25 cellular contexts compared by ENCODE assay signal in genomic region chr12:131171029-131171428, GRCh38.
"Had no signal": no experiment of that assay in that cellular context is flagged by ENCODE, and none has a peak within 500 bp of the region (broad histone marks: within the 10 kb centered on the region; RNA-seq: fewer than 3 reads in every experiment).

No MANE protein-coding gene starts in this region.

- DNase-seq: activated CD4-positive, alpha-beta memory T cell treated with anti-CD3 and anti-CD28 coated beads, Interleukin-2, amount 10 ng/mL, durations not matched to agents 7 days and 5 days; activated CD4-positive, alpha-beta T cell treated with anti-CD3 and anti-CD28 coated beads for 1 hour; activated CD4-positive, alpha-beta T cell treated with anti-CD3 and anti-CD28 coated beads, Interleukin-2, amount 10 ng/mL, durations not matched to agents 7 days and 5 days; activated CD8-positive, alpha-beta memory T cell treated with anti-CD3 and anti-CD28 coated beads, Interleukin-2, amount 50 U/mL, for 48 hours; activated effector memory CD4-positive, alpha-beta T cell treated with Interleukin-2 at 50 U/mL for 16 hours; activated naive CD4-positive, alpha-beta T cell treated with Interleukin-2 at 50 U/mL for 16 hours; activated T-cell treated with anti-CD3 and anti-CD28 coated beads, Interleukin-2, amount 50 U/mL, for 24 hours; anterior cingulate cortex; colonic mucosa; effector memory CD8-positive, alpha-beta T cell; erythroblast; foreskin fibroblast; head of caudate nucleus; hippocampal formation; left lung; mucosa of descending colon; posterior cingulate gyrus; right cardiac atrium; spleen; stimulated activated naive CD8-positive, alpha-beta T cell treated with anti-CD3 and anti-CD28 coated beads, Interleukin-15, Interleukin-2, amounts not matched to agents 100 U/mL and 50 U/mL, for 24 hours; T-helper 2 cell had no signal

- H3K27me3 ChIP-seq: colonic mucosa, left lung had no signal

- ATAC-seq: effector memory CD8-positive, alpha-beta T cell; left lung; mucosa of descending colon; right cardiac atrium; stimulated activated naive CD8-positive, alpha-beta T cell treated with anti-CD3 and anti-CD28 coated beads, Interleukin-15, Interleukin-2, amounts not matched to agents 100 U/mL and 50 U/mL, for 24 hours; WTC11 had no signal

- H3K27ac ChIP-seq: colonic mucosa, left lung, spleen, thoracic aorta had no signal

- FAIRE-seq: urothelium cell line had no signal

- H3K9me3 ChIP-seq: colonic mucosa had no signal

- H3K4me3 ChIP-seq: colonic mucosa, left lung, lung, mucosa of descending colon, spleen, thoracic aorta had no signal

- H3K36me3 ChIP-seq: colonic mucosa, left lung, spleen, thoracic aorta had no signal

- H3K4me1 ChIP-seq: colonic mucosa, left lung, spleen had no signal
